1 cellular context compared by ENCODE assay signal in the genomic region with DNA sequence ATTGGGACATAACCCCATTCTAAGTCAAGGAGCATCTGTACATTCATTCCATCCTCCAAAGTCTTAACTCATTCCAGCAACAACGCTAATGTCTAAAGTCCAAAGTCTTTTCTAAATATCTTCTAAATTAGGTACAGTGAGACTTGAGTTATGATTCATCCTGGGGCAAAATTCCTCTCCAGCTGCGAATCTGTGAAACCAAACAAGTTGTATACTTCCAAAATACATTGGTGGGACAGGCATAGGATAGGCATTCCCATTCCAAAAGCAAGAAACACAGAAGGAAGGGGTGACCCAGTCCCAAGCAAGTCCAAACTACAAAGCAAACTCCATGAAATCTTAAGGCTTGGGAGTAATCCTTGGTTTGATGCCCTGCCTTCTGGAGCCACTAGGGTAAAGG.
TF ChIP-seq lines count a peak whose summit lies in the region.

No MANE protein-coding gene starts in this region.

TF ChIP-seq in IMR-90, 13 proteins besides CTCF, POLR2A, EP300 and RAD21 (continued from another document):
- TF ChIP-seq, protein P1, sequence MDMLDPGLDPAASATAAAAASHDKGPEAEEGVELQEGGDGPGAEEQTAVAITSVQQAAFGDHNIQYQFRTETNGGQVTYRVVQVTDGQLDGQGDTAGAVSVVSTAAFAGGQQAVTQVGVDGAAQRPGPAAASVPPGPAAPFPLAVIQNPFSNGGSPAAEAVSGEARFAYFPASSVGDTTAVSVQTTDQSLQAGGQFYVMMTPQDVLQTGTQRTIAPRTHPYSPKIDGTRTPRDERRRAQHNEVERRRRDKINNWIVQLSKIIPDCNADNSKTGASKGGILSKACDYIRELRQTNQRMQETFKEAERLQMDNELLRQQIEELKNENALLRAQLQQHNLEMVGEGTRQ (IDR thresholded peaks at IDR 0.05; ENCODE audit: low read depth, low read length), result no peak
- TF ChIP-seq SMC3 (IDR thresholded peaks at IDR 0.05; ENCODE audit: low read depth, low read length) (no peak), BHLHE40 (IDR thresholded peaks at IDR 0.05; ENCODE audit: low read depth, low read length) (no peak), FOS (IDR thresholded peaks at IDR 0.05; ENCODE audit: low read depth, low read length) (no peak), MAZ (IDR thresholded peaks at IDR 0.05; ENCODE audit: borderline replicate concordance, low read depth, low read length) (no peak), CEBPB (IDR thresholded peaks at IDR 0.05; ENCODE audit: low read depth, low read length) (no peak), MAFK (IDR thresholded peaks at IDR 0.05; ENCODE audit: low read depth, low read length) (no peak), RCOR1 (IDR thresholded peaks at IDR 0.05; ENCODE audit: insufficient replicate concordance, low read length) (no peak)
- TF ChIP-seq, protein P2, sequence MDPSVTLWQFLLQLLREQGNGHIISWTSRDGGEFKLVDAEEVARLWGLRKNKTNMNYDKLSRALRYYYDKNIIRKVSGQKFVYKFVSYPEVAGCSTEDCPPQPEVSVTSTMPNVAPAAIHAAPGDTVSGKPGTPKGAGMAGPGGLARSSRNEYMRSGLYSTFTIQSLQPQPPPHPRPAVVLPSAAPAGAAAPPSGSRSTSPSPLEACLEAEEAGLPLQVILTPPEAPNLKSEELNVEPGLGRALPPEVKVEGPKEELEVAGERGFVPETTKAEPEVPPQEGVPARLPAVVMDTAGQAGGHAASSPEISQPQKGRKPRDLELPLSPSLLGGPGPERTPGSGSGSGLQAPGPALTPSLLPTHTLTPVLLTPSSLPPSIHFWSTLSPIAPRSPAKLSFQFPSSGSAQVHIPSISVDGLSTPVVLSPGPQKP (IDR thresholded peaks at IDR 0.05; ENCODE audit: borderline replicate concordance, low read depth, low read length), result no peak
